In the genomic region with DNA sequence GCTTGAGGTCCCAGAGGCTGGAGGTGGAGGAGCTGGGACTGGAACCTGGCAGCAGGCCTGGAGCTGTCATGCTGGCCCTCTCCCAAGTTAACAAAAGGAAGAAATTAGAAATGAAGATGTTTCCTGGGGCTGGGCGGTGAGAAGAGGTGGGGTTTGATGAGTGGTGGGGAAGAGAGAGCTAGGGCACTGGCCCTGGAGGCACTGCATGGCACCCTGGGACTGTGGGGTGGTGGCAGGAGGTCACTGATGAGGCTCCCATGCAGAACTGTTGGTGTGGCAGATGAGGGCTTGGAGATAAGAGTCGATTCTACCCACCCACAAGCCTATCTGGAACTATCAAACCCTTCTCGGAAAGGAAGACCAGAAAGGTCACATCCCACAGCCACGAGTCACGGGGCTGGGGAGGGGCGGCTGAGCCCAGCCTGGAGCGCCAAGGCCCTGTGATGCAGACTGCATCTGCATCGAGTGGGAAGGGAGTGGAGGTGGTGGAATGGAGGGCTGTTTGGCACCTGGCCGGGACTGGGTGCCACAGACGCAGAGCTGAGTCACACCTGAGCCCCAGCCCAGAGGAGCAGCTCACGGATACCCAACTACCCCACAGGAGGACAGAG, we compare ENCODE assay signal across 8 cellular contexts. TPM values are rescaled to one million over a fixed set of nuclear protein-coding genes. Genes with fewer than 3 reads are reported as not detected.
DNase-seq lines count a peak whose midpoint lies in the region; ATAC-seq, FAIRE-seq and TF ChIP-seq lines count a peak whose summit lies in the region.

No MANE protein-coding gene starts in this region.

- no peak for TF ChIP-seq POLR2A in sigmoid colon (IDR thresholded peaks at IDR 0.05)

- TF ChIP-seq CTCF in right atrium auricular region (IDR thresholded peaks at IDR 0.05) (no peak), kidney (IDR thresholded peaks at IDR 0.05; ENCODE audit: borderline replicate concordance, extremely low read depth, insufficient read depth) (no peak), upper lobe of right lung (IDR thresholded peaks at IDR 0.05) (no peak), coronary artery (IDR thresholded peaks at IDR 0.05) (no peak), sigmoid colon (IDR thresholded peaks at IDR 0.05) (no peak), GM10248 (IDR thresholded peaks at IDR 0.05; ENCODE audit: control extremely low read depth, extremely low read depth, low read depth, missing control alignments) (no peak)

- ATAC-seq in Right ventricle myocardium inferior (peak; percentile 27), upper lobe of right lung (peak; percentile 41)

- intact Hi-C loops in Right ventricle myocardium inferior (cut with DNase I) (no loop called here), kidney (cut with DNase I) (no loop called here), upper lobe of right lung (cut with DNase I) (no loop called here), sigmoid colon (cut with DNase I) (no loop called here)

- H3K4me1 ChIP-seq in right atrium auricular region = peaks cover 0 to 19% of the 10 kb centered on the region in 2 donors
- peaks cover 0 to 4% of the 10 kb centered on the region in 2 donors for H3K4me1 ChIP-seq in kidney (ENCODE audit: control insufficient read depth in 1 of 2, insufficient read depth in 1 of 2, low read depth in 1 of 2, low read length in 2 of 2)
- H3K4me1 ChIP-seq in upper lobe of right lung = no peaks in the 10 kb centered on the region
- peaks cover 0 to 31% (median 22%) of the 10 kb centered on the region in 4 donors for H3K4me1 ChIP-seq in sigmoid colon

- CTCF ChIA-PET in GM10248 (lab: Yijun Ruan, JAX) = interaction anchor here (1.0 to 1.2 kb wide), 2 partner anchors 14 to 25 kb away, joined by 3 read pairs; no protein-coding TSS in a partner anchor

- POLR2A ChIA-PET in GM10248 (lab: Yijun Ruan, JAX) = interaction anchor here (0.5 kb wide), 1 partner anchor 178 kb away, joined by 7 read pairs; no protein-coding TSS in a partner anchor

- peak; percentile 8 for DNase-seq in Right ventricle myocardium inferior (ENCODE audit: missing footprints)
- DNase-seq in right atrium auricular region (ENCODE audit: low spot score) = no peak
- DNase-seq in activated CD8-positive, alpha-beta memory T cell treated with anti-CD3 and anti-CD28 coated beads, Interleukin-2, amount 50 U/mL, for 48 hours = peak; percentile 70
- DNase-seq in kidney = peak; percentile 67
- DNase-seq in upper lobe of right lung = no peak
- no peak for DNase-seq in coronary artery (ENCODE audit: low spot score)
- DNase-seq in sigmoid colon = no peak
- DNase-seq in GM10248 (ENCODE audit: extremely low spot score) = no peak

- TF ChIP-seq EP300 in sigmoid colon (IDR thresholded peaks at IDR 0.05) = no peak

- no peak overlapping the region for H3K4me3 ChIP-seq in right atrium auricular region
- no peak overlapping the region for H3K4me3 ChIP-seq in kidney (ENCODE audit: low read length in 2 of 2)
- H3K4me3 ChIP-seq in upper lobe of right lung = no peak overlapping the region
- no peak overlapping the region for H3K4me3 ChIP-seq in coronary artery
- H3K4me3 ChIP-seq in sigmoid colon = no peak overlapping the region

- no peaks in the 10 kb centered on the region for H3K27me3 ChIP-seq in right atrium auricular region
- no peaks in the 10 kb centered on the region for H3K27me3 ChIP-seq in upper lobe of right lung
- H3K27me3 ChIP-seq in sigmoid colon = no peaks in the 10 kb centered on the region

- no peak overlapping the region for H3K9ac ChIP-seq in kidney (ENCODE audit: low read length in 2 of 2)

- H3K27ac ChIP-seq in right atrium auricular region (no peak overlapping the region), kidney (ENCODE audit: low read depth in 2 of 2, low read length in 2 of 2) (no peak overlapping the region), upper lobe of right lung (no peak overlapping the region), coronary artery (no peak overlapping the region), sigmoid colon (peak overlapping the region in 2 of 4 donors; percentile 36 to 46)

- whole genome bisulfite sequencing in sigmoid colon, 2 donors = 59 to 66% methylated on average over 11 of the region's 11 CpGs

- no peak for FAIRE-seq in kidney (lab: Jason Lieb, UNC)

- no peaks in the 10 kb centered on the region for H3K36me3 ChIP-seq in right atrium auricular region
- H3K36me3 ChIP-seq in kidney (ENCODE audit: control insufficient read depth in 1 of 2, insufficient read depth in 2 of 2, low read length in 2 of 2) = peaks cover 0 to 6% of the 10 kb centered on the region in 2 donors
- peaks cover 5% of the 10 kb centered on the region for H3K36me3 ChIP-seq in upper lobe of right lung
- peaks cover 0 to 24% (median 3%) of the 10 kb centered on the region in 4 donors for H3K36me3 ChIP-seq in sigmoid colon

- H3K9me3 ChIP-seq in right atrium auricular region (no peaks in the 10 kb centered on the region), kidney (ENCODE audit: control insufficient read depth in 1 of 2, low read length in 2 of 2) (no peaks in the 10 kb centered on the region), upper lobe of right lung (no peaks in the 10 kb centered on the region), sigmoid colon (no peaks in the 10 kb centered on the region)

RNA-seq across cellular contexts. Expression of gene MRPL37, which starts 29.4 kb away (rescaled TPM):
- total RNA-seq in Right ventricle myocardium inferior (85.2 TPM), right atrium auricular region (10 to 100 TPM; 63.1 to 75.9 TPM), kidney (47.4 TPM), upper lobe of right lung (41.9 TPM), sigmoid colon (10 to 100 TPM; 40.7 to 64.2 (median 55.8) TPM)
- polyA plus RNA-seq in kidney (ENCODE audit: insufficient read depth, low read depth, low replicate concordance) (114 TPM), sigmoid colon (10 to 100 TPM; 59.2 to 80.2 (median 66.1) TPM)

RNA-seq across cellular contexts. Expression of gene CYB5RL, which starts 29.6 kb away (rescaled TPM):
- 3.9 TPM for total RNA-seq in Right ventricle myocardium inferior
- 1 to 10 TPM; 2.0 to 3.5 TPM for total RNA-seq in right atrium auricular region
- total RNA-seq in kidney = 8.1 TPM
- polyA plus RNA-seq in kidney (ENCODE audit: insufficient read depth, low read depth, low replicate concordance) = 3.9 TPM
- total RNA-seq in upper lobe of right lung = 8.8 TPM
- 1 to 10 TPM; 2.6 to 5.7 (median 5.2) TPM for total RNA-seq in sigmoid colon
- 1 to 10 TPM; 1.4 to 4.4 (median 1.8) TPM for polyA plus RNA-seq in sigmoid colon

Comparison
In these comparisons a context has a peak if more than half of its experiments do, and no peak if none do; other contexts are left out.
1. DNase-seq: peak in Right ventricle myocardium inferior (single experiment), activated CD8-positive, alpha-beta memory T cell treated with anti-CD3 and anti-CD28 coated beads, Interleukin-2, amount 50 U/mL, for 48 hours (single experiment) and kidney (single experiment); none in right atrium auricular region (single experiment), upper lobe of right lung (single experiment), coronary artery (single experiment), sigmoid colon (single experiment) and GM10248 (single experiment).